Comparison of ENCODE assay signal across 2 cellular contexts in the genomic region with DNA sequence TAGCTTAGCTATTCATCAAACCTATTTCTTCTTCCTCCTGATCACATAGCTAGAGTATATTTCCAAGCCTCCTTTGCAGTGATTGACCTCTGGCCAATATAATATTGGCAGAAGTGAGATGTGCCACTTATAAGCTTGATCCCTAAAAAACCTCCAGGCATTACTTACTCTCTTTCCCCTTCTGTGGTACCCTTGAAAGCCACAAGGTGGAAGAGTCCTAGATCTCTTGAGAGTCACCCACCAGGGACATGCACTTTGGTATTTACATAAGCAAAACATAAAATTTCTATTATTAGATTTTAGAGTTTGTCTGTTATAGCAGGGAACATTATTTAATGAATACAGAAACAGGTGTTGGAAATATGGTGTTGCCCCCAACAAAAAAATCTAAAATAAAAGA.
TF ChIP-seq lines count a peak whose summit lies in the region.

No MANE protein-coding gene starts in this region.

TF ChIP-seq in GM23338, 12 proteins besides CTCF, POLR2A, EP300 and RAD21 (continued from another document and continues in another):
- no peak for TF ChIP-seq POLR2AphosphoS5 (IDR thresholded peaks at IDR 0.05; ENCODE audit: low read depth)
- TF ChIP-seq EZH2phosphoT487 (IDR thresholded peaks at IDR 0.05; ENCODE audit: unreplicated experiment), result no peak
- TF ChIP-seq ZNF114 (CRISPR knock-in tag; IDR thresholded peaks at IDR 0.05), result no peak
- no peak for TF ChIP-seq EZH2 (IDR thresholded peaks at IDR 0.05; ENCODE audit: low read depth, unreplicated experiment)
- no peak for TF ChIP-seq ZNF331 (CRISPR knock-in tag; IDR thresholded peaks at IDR 0.05; ENCODE audit: low read depth)
- TF ChIP-seq NANOG (IDR thresholded peaks at IDR 0.05; ENCODE audit: borderline replicate concordance), result no peak
- no peak for TF ChIP-seq REST (IDR thresholded peaks at IDR 0.05; ENCODE audit: unreplicated experiment)
- no peak for TF ChIP-seq STAT1 (IDR thresholded peaks at IDR 0.05; ENCODE audit: unreplicated experiment)
- TF ChIP-seq CREB1 (CRISPR knock-in tag; IDR thresholded peaks at IDR 0.05; ENCODE audit: low read depth), result no peak
- TF ChIP-seq, protein P1, sequence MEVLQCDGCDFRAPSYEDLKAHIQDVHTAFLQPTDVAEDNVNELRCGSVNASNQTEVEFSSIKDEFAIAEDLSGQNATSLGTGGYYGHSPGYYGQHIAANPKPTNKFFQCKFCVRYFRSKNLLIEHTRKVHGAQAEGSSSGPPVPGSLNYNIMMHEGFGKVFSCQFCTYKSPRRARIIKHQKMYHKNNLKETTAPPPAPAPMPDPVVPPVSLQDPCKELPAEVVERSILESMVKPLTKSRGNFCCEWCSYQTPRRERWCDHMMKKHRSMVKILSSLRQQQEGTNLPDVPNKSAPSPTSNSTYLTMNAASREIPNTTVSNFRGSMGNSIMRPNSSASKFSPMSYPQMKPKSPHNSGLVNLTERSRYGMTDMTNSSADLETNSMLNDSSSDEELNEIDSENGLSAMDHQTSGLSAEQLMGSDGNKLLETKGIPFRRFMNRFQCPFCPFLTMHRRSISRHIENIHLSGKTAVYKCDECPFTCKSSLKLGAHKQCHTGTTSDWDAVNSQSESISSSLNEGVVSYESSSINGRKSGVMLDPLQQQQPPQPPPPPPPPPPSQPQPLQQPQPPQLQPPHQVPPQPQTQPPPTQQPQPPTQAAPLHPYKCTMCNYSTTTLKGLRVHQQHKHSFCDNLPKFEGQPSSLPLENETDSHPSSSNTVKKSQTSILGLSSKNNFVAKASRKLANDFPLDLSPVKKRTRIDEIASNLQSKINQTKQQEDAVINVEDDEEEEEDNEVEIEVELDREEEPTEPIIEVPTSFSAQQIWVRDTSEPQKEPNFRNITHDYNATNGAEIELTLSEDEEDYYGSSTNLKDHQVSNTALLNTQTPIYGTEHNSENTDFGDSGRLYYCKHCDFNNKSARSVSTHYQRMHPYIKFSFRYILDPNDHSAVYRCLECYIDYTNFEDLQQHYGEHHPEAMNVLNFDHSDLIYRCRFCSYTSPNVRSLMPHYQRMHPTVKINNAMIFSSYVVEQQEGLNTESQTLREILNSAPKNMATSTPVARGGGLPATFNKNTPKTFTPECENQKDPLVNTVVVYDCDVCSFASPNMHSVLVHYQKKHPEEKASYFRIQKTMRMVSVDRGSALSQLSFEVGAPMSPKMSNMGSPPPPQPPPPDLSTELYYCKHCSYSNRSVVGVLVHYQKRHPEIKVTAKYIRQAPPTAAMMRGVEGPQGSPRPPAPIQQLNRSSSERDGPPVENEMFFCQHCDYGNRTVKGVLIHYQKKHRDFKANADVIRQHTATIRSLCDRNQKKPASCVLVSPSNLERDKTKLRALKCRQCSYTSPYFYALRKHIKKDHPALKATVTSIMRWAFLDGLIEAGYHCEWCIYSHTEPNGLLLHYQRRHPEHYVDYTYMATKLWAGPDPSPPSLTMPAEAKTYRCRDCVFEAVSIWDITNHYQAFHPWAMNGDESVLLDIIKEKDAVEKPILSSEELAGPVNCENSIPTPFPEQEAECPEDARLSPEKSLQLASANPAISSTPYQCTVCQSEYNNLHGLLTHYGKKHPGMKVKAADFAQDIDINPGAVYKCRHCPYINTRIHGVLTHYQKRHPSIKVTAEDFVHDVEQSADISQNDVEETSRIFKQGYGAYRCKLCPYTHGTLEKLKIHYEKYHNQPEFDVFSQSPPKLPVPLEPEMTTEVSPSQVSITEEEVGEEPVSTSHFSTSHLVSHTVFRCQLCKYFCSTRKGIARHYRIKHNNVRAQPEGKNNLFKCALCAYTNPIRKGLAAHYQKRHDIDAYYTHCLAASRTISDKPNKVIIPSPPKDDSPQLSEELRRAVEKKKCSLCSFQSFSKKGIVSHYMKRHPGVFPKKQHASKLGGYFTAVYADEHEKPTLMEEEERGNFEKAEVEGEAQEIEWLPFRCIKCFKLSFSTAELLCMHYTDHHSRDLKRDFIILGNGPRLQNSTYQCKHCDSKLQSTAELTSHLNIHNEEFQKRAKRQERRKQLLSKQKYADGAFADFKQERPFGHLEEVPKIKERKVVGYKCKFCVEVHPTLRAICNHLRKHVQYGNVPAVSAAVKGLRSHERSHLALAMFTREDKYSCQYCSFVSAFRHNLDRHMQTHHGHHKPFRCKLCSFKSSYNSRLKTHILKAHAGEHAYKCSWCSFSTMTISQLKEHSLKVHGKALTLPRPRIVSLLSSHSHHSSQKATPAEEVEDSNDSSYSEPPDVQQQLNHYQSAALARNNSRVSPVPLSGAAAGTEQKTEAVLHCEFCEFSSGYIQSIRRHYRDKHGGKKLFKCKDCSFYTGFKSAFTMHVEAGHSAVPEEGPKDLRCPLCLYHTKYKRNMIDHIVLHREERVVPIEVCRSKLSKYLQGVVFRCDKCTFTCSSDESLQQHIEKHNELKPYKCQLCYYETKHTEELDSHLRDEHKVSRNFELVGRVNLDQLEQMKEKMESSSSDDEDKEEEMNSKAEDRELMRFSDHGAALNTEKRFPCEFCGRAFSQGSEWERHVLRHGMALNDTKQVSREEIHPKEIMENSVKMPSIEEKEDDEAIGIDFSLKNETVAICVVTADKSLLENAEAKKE (CRISPR knock-in tag; IDR thresholded peaks at IDR 0.05), result no peak

TF ChIP-seq in K562, 482 proteins besides CTCF, POLR2A, EP300 and RAD21:
- TF ChIP-seq STAT5A (IDR thresholded peaks at IDR 0.05; ENCODE audit: borderline replicate concordance, low read length), result no peak
- no peak for TF ChIP-seq MNT (conservative IDR thresholded peaks at IDR 0.05)
- no peak for TF ChIP-seq PRPF4 (IDR thresholded peaks at IDR 0.05; ENCODE audit: insufficient read depth, low read depth, low read length, poor library complexity, severe bottlenecking)
- no peak for TF ChIP-seq NR3C1 (CRISPR knock-in tag; IDR thresholded peaks at IDR 0.05)
- TF ChIP-seq ZNF316 (IDR thresholded peaks at IDR 0.05), result no peak
- no peak for TF ChIP-seq ZNF398 (CRISPR knock-in tag; IDR thresholded peaks at IDR 0.05)
- TF ChIP-seq MITF (IDR thresholded peaks at IDR 0.05), result no peak
- TF ChIP-seq ZNF785 (CRISPR knock-in tag; IDR thresholded peaks at IDR 0.05), result no peak
- TF ChIP-seq, protein P2, sequence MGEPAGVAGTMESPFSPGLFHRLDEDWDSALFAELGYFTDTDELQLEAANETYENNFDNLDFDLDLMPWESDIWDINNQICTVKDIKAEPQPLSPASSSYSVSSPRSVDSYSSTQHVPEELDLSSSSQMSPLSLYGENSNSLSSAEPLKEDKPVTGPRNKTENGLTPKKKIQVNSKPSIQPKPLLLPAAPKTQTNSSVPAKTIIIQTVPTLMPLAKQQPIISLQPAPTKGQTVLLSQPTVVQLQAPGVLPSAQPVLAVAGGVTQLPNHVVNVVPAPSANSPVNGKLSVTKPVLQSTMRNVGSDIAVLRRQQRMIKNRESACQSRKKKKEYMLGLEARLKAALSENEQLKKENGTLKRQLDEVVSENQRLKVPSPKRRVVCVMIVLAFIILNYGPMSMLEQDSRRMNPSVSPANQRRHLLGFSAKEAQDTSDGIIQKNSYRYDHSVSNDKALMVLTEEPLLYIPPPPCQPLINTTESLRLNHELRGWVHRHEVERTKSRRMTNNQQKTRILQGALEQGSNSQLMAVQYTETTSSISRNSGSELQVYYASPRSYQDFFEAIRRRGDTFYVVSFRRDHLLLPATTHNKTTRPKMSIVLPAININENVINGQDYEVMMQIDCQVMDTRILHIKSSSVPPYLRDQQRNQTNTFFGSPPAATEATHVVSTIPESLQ (CRISPR knock-in tag; IDR thresholded peaks at IDR 0.05), result no peak
- TF ChIP-seq, protein P3, sequence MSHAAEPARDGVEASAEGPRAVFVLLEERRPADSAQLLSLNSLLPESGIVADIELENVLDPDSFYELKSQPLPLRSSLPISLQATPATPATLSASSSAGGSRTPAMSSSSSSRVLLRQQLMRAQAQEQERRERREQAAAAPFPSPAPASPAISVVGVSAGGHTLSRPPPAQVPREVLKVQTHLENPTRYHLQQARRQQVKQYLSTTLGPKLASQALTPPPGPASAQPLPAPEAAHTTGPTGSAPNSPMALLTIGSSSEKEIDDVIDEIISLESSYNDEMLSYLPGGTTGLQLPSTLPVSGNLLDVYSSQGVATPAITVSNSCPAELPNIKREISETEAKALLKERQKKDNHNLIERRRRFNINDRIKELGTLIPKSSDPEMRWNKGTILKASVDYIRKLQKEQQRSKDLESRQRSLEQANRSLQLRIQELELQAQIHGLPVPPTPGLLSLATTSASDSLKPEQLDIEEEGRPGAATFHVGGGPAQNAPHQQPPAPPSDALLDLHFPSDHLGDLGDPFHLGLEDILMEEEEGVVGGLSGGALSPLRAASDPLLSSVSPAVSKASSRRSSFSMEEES (CRISPR knock-in tag; IDR thresholded peaks at IDR 0.05), result no peak
- TF ChIP-seq, protein P4, sequence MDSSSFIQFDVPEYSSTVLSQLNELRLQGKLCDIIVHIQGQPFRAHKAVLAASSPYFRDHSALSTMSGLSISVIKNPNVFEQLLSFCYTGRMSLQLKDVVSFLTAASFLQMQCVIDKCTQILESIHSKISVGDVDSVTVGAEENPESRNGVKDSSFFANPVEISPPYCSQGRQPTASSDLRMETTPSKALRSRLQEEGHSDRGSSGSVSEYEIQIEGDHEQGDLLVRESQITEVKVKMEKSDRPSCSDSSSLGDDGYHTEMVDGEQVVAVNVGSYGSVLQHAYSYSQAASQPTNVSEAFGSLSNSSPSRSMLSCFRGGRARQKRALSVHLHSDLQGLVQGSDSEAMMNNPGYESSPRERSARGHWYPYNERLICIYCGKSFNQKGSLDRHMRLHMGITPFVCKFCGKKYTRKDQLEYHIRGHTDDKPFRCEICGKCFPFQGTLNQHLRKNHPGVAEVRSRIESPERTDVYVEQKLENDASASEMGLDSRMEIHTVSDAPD (CRISPR knock-in tag; IDR thresholded peaks at IDR 0.05), result no peak
- TF ChIP-seq RBM34 (IDR thresholded peaks at IDR 0.05; ENCODE audit: borderline replicate concordance, insufficient read depth, low read length), result no peak
- TF ChIP-seq SMARCC2 (IDR thresholded peaks at IDR 0.05; ENCODE audit: low read depth), result no peak
- TF ChIP-seq FOXJ2 (tag; IDR thresholded peaks at IDR 0.05), result no peak
- TF ChIP-seq ZFPM2 (CRISPR knock-in tag; IDR thresholded peaks at IDR 0.05), result no peak
- no peak for TF ChIP-seq EWSR1 (IDR thresholded peaks at IDR 0.05; ENCODE audit: borderline replicate concordance, low read depth, partially characterized antibody)
